20 cellular contexts compared by ENCODE assay signal in the genomic region with DNA sequence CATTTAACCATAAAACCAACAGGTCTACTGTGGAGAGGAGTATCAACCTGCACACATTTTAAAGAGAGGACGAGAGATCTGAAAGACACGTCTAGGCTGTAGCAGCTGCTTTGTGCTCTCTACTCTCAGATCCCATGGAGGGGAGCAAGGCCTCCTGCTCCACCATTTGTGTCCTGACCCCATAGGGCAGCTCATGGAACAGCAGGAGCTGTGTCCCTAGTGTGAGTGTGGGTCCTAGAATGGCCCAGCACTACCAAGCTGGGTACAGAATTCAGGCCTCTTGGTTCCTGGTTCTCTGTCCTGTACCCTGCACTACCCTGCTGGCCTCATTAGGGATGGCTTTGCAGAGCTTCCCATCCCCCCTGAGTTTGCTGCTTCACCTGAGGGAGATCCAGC.
"Had no signal": no experiment of that assay in that cellular context is flagged by ENCODE, and none has a peak within 500 bp of the region (broad histone marks: within the 10 kb centered on the region; RNA-seq: fewer than 3 reads in every experiment).

No MANE protein-coding gene starts in this region.

- H2AFZ ChIP-seq: PC-9 had no signal

- DNase-seq: activated CD4-positive, alpha-beta memory T cell treated with anti-CD3 and anti-CD28 coated beads for 36 hours; activated CD4-positive, alpha-beta T cell treated with anti-CD3 and anti-CD28 coated beads, Interleukin-2, amount 10 ng/mL, durations not matched to agents 7 days and 5 days; activated CD4-positive, CD25-positive, alpha-beta regulatory T cell; activated CD8-positive, alpha-beta memory T cell treated with anti-CD3 and anti-CD28 coated beads for 24 hours; activated effector memory CD4-positive, alpha-beta T cell treated with anti-CD3 and anti-CD28 coated beads, Interleukin-2, amount 50 U/mL, for 16 hours; activated naive CD4-positive, alpha-beta T cell treated with Interleukin-2 at 50 U/mL for 16 hours; activated naive CD8-positive, alpha-beta T cell treated with anti-CD3 and anti-CD28 coated beads, Interleukin-2, amount 50 U/mL, for 24 hours; activated T-cell treated with anti-CD3 and anti-CD28 coated beads, Interleukin-2, amount 50 U/mL, for 4 hours; NCI-H1417; NCI-H1694 treated with DMSO at 0.1 percent for 48 hours; NCI-H2029 treated with DMSO at 0.1 percent for 48 hours; NCI-H345; NCI-H510A; NCI-H69; PC-9; SIG-M5; T-helper 17 cell; T-helper 9 cell had no signal

- H3K9ac ChIP-seq: KMS-11 had no signal

- H3K4me2 ChIP-seq: KMS-11, PC-9 had no signal

- H3K4me3 ChIP-seq: PC-9 had no signal

- ATAC-seq: activated naive CD4-positive, alpha-beta T cell treated with anti-CD3 and anti-CD28 coated beads, Interleukin-2, amount 50 U/mL, for 72 hours; activated naive CD8-positive, alpha-beta T cell treated with anti-CD3 and anti-CD28 coated beads, Interleukin-2, amount 50 U/mL, for 24 hours; T-helper 17 cell had no signal

- H3K27ac ChIP-seq: KMS-11, PC-9 had no signal
